ENCODE assay signal across 11 cellular contexts in the genomic region with DNA sequence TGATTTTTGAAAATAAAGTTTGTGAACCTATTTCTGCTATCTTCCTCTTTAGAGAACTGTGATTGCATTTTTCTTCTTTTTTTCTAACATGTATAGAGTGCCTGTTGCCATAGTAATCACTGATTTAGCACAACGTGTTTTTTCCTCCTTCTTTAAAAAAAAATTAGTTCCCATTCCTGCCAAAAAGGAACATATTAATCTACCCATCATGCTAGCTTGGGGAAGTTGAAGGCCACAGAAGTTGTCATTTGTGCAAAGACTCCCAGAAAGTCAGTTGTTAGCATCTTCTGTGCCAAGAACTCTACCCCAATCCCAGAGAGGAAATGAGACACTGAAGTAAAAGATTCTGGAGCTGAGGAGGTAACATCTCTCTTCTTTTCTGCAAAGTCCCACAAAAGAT. TPM values are rescaled to one million over a fixed set of nuclear protein-coding genes. Genes with fewer than 3 reads are reported as not detected.
DNase-seq lines count a peak whose midpoint lies in the region; ATAC-seq and TF ChIP-seq lines count a peak whose summit lies in the region.
"Had no signal": no experiment of that assay in that cellular context is flagged by ENCODE, and none has a peak within 500 bp of the region (broad histone marks: within the 10 kb centered on the region; RNA-seq: fewer than 3 reads in every experiment).

No MANE protein-coding gene starts in this region.

- H3K9me3 ChIP-seq in lung (ENCODE audit: control insufficient read depth in 2 of 2, insufficient read depth in 1 of 2, low read length in 1 of 2) (no peaks in the 10 kb centered on the region), upper lobe of right lung (no peaks in the 10 kb centered on the region)
- H3K9me3 ChIP-seq: thyroid gland had no signal

- intact Hi-C loops in upper lobe of right lung (cut with DNase I): no loop called here

- in situ Hi-C loops in brain microvascular endothelial cell (cut with HindIII; ENCODE audit: low pct_ligation_motif_present, low sequenced_read_pairs): no loop called here

- peak overlapping the region; percentile 8 for H3K27ac ChIP-seq in brain microvascular endothelial cell
- peak overlapping the region in 1 of 2 donors; percentile 60 for H3K27ac ChIP-seq in lung (ENCODE audit: low read depth in 1 of 2, low read length in 1 of 2)
- H3K27ac ChIP-seq in upper lobe of right lung: no peak overlapping the region
- H3K27ac ChIP-seq: thyroid gland had no signal

- no peak for TF ChIP-seq POLR2A in GM18505 (IDR thresholded peaks at IDR 0.05; ENCODE audit: borderline replicate concordance, extremely low read depth, insufficient read depth, insufficient read length)

- H3K4me3 ChIP-seq in brain microvascular endothelial cell (ENCODE audit: low read depth, low read length): no peak overlapping the region
- no peak overlapping the region for H3K4me3 ChIP-seq in lung
- no peak overlapping the region for H3K4me3 ChIP-seq in upper lobe of right lung
- H3K4me3 ChIP-seq: thyroid gland had no signal

- H3K4me1 ChIP-seq in lung (ENCODE audit: control insufficient read depth in 2 of 2, insufficient read depth in 2 of 2, low read length in 2 of 2) (peaks cover 0 to 22% of the 10 kb centered on the region in 2 donors), upper lobe of right lung (peaks cover 4% of the 10 kb centered on the region)

- ATAC-seq in lung (ENCODE audit: insufficient read depth, low FRiP score): peak; percentile 27
- ATAC-seq in upper lobe of right lung: peak; percentile 86
- ATAC-seq in GM18505 (IDR thresholded peaks at IDR 0.05; ENCODE audit: unreplicated experiment): no peak

- TF ChIP-seq CTCF in brain microvascular endothelial cell (IDR thresholded peaks at IDR 0.05; ENCODE audit: low read depth, low read length, missing control alignments) (no peak), lung (IDR thresholded peaks at IDR 0.05; ENCODE audit: control extremely low read depth, extremely low read depth) (no peak), upper lobe of right lung (IDR thresholded peaks at IDR 0.05) (no peak)

- 8 to 21% methylated on average over 1 of the region's 1 CpG for WGBS in lung, 2 donors

- no peaks in the 10 kb centered on the region for H3K36me3 ChIP-seq in brain microvascular endothelial cell (replicated peaks)
- no peaks in the 10 kb centered on the region for H3K36me3 ChIP-seq in lung (ENCODE audit: control insufficient read depth in 2 of 2, insufficient read depth in 2 of 2, low read length in 2 of 2)
- no peaks in the 10 kb centered on the region for H3K36me3 ChIP-seq in upper lobe of right lung
- H3K36me3 ChIP-seq: thyroid gland had no signal

- no peaks in the 10 kb centered on the region for H3K27me3 ChIP-seq in brain microvascular endothelial cell (replicated peaks)
- H3K27me3 ChIP-seq in lung (ENCODE audit: control insufficient read depth, insufficient read depth): no peaks in the 10 kb centered on the region
- H3K27me3 ChIP-seq in upper lobe of right lung: no peaks in the 10 kb centered on the region
- H3K27me3 ChIP-seq: thyroid gland had no signal

- DNase-seq in NOMO-1 (lab: John Stamatoyannopoulos, UW; ENCODE audit: unreplicated experiment in 2 of 2): peak; percentile 34 to 85
- no peak for DNase-seq in NOMO-1 treated with dmso at 0.1 percent for 144 hours (lab: John Stamatoyannopoulos, UW; ENCODE audit: unreplicated experiment)
- no peak for DNase-seq in brain microvascular endothelial cell
- no peak for DNase-seq in lung (ENCODE audit: low spot score)
- no peak for DNase-seq in upper lobe of right lung
- DNase-seq in effector CD4-positive, alpha-beta T cell: no peak
- no peak for DNase-seq in NK-92 treated with Interleukin-12 subunit alpha and Interleukin-12 subunit beta, amount 100 ng/mL, for 24 hours (lab: John Stamatoyannopoulos, UW)
- DNase-seq: GDM1, NCI-H774, thyroid gland had no signal

RNA-seq across cellular contexts. Expression of gene SLC8A1, which starts 57.3 kb away (rescaled TPM):
- total RNA-seq in lung: 10 to 100 TPM; 30.5 to 34.7 TPM
- polyA plus RNA-seq in lung: 1 to 10 TPM; 1.2 to 6.4 TPM
- total RNA-seq in upper lobe of right lung: 53.8 TPM

Comparison
In these comparisons a context has a peak if more than half of its experiments do, and no peak if none do; other contexts are left out.
1. DNase-seq: peak in NOMO-1 (2 of 2); none in NOMO-1 treated with dmso at 0.1 percent for 144 hours (single experiment), brain microvascular endothelial cell (single experiment), lung (single experiment), upper lobe of right lung (single experiment), effector CD4-positive, alpha-beta T cell (single experiment) and NK-92 treated with Interleukin-12 subunit alpha and Interleukin-12 subunit beta, amount 100 ng/mL, for 24 hours (single experiment).